ENCODE assay signal across 8 cellular contexts in the genomic region with DNA sequence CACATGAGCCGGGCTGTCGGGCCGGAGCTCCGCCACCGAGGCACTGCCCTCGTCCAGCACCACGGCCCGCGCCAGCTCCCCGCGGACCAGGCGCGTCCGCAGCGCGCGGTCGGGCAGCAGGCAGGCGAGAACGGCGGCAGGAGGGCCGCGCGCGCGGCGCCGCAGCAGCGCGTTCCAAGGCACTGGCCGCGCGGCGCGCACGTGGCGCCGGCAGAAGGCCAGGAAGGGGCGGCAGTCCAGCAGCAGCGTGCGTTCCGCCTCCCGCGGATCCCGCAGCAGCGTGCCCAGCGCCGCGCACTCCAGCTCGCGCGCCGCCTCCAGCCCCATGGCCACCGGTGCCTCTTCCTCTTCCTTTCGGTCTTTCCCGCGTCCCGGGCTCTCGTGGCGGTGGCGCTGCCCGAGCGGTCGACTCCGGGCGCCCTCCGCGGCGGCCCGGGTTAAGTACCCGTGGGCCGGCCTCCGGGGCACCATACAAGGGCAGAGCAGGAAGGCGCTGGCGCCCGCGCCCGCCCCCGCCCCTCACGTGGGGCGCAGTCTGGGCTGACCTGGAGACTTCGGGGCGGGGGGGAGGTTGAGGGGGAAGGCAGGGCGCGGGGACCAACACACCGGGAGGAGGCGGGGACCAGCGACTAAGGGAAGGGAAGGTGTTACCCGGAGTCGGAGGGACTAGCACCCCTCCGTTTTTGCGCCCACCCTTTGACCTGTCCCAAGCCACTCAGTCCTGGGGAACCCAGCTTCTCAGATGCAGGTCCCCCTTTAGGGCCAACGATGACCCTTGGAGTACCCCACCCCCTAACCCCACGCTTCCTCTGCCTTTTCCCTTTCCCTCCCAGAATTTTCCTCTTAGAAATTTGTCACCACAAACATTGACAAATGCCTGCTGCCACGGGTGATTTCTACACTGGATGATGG. TPM values are rescaled to one million over a fixed set of nuclear protein-coding genes. Genes with fewer than 3 reads are reported as not detected.
A peak's percentile ranks its signal among the peaks of the same experiment; 100 is the strongest.
DNase-seq lines count a peak whose midpoint lies in the region; ATAC-seq and TF ChIP-seq lines count a peak whose summit lies in the region.

A gene with protein sequence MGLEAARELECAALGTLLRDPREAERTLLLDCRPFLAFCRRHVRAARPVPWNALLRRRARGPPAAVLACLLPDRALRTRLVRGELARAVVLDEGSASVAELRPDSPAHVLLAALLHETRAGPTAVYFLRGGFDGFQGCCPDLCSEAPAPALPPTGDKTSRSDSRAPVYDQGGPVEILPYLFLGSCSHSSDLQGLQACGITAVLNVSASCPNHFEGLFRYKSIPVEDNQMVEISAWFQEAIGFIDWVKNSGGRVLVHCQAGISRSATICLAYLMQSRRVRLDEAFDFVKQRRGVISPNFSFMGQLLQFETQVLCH (minus strand): TSS at position 413 of the 912 bp plus-strand sequence. CDS start 86 bp downstream, at position 327.

- peak within 1 kb of the TSS; percentile 93 for H3K4me3 Mint-ChIP-seq in T-helper 17 cell

- peaks cover 4% of the 10 kb centered on the region for H3K9me3 ChIP-seq in T-helper 17 cell (ENCODE audit: control insufficient read depth, low read length, poor library complexity, severe bottlenecking)

- H3K4me1 Mint-ChIP-seq in T-helper 17 cell = peaks cover 48% of the 10 kb centered on the region

- H3K27me3 Mint-ChIP-seq in T-helper 17 cell = no peaks in the 10 kb centered on the region

- DNase-seq in EH (ENCODE audit: low read depth) (peak; percentile 68), T-helper 17 cell (peak; percentile 83 to 87 (median 84)), hippocampal formation (lab: John Stamatoyannopoulos, UW) (peak; percentile 28 to 49), sciatic nerve (ENCODE audit: low spot score) (peak; percentile 75), dedifferentiated amniotic fluid mesenchymal stem cell (ENCODE audit: extremely low spot score) (no peak)

- TF ChIP-seq RAD21 in Ishikawa (IDR thresholded peaks at IDR 0.05; ENCODE audit: low read depth) = no peak

- peak; percentile 47 for ATAC-seq in GM21529 (IDR thresholded peaks at IDR 0.05; ENCODE audit: unreplicated experiment)
- ATAC-seq in T-helper 17 cell = peak; percentile 53
- ATAC-seq in sciatic nerve = peak; percentile 84

- intact Hi-C loops in sciatic nerve (cut with DNase I) = no loop called here

- peak within 1 kb of the TSS; percentile 100 for H3K27ac Mint-ChIP-seq in T-helper 17 cell

- no peaks in the 10 kb centered on the region for H3K36me3 Mint-ChIP-seq in T-helper 17 cell (ENCODE audit: low read depth)

- no peak; the same call in 1 of the 2 replicates for TF ChIP-seq EP300 in Ishikawa (IDR thresholded peaks at IDR 0.05; ENCODE audit: borderline replicate concordance)

- H3K27ac ChIP-seq in angular gyrus (ENCODE audit: low read depth, low read length) = peak within 1 kb of the TSS; percentile 40

TF ChIP-seq in Ishikawa, 13 proteins besides CTCF, POLR2A, EP300 and RAD21:
- no peak for TF ChIP-seq FOXM1 (IDR thresholded peaks at IDR 0.05; ENCODE audit: borderline replicate concordance, low read depth)
- TF ChIP-seq TAF1 (IDR thresholded peaks at IDR 0.05; ENCODE audit: low read depth) = 0 out of 2 replicates have a peak, but pooled peaks have one; percentile 22
- TF ChIP-seq, protein P1, sequence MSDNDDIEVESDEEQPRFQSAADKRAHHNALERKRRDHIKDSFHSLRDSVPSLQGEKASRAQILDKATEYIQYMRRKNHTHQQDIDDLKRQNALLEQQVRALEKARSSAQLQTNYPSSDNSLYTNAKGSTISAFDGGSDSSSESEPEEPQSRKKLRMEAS (IDR thresholded peaks at IDR 0.05) = peak; percentile 98
- TF ChIP-seq NFIC (IDR thresholded peaks at IDR 0.05) = peak; percentile 76; the same call in 1 of the 2 replicates
- peak; percentile 63 for TF ChIP-seq TEAD4 (IDR thresholded peaks at IDR 0.05)
- TF ChIP-seq YY1 (IDR thresholded peaks at IDR 0.05; ENCODE audit: low read depth) = 0 out of 2 replicates have a peak, but pooled peaks have one; percentile 27
- no peak for TF ChIP-seq TCF12 (IDR thresholded peaks at IDR 0.05; ENCODE audit: low read depth)
- TF ChIP-seq, protein P2, sequence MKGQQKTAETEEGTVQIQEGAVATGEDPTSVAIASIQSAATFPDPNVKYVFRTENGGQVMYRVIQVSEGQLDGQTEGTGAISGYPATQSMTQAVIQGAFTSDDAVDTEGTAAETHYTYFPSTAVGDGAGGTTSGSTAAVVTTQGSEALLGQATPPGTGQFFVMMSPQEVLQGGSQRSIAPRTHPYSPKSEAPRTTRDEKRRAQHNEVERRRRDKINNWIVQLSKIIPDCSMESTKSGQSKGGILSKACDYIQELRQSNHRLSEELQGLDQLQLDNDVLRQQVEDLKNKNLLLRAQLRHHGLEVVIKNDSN (IDR thresholded peaks at IDR 0.05) = peak; percentile 84
- TF ChIP-seq CREB1 (IDR thresholded peaks at IDR 0.05; ENCODE audit: low read depth) = no peak
- peak; percentile 65 for TF ChIP-seq EGR1 (IDR thresholded peaks at IDR 0.05)

RNA-seq across cellular contexts. Expression of the gene that starts here (rescaled TPM):
- 100 to 1,000 TPM; 240 to 319 TPM for total RNA-seq in T-helper 17 cell
- 7.3 TPM for total RNA-seq in sciatic nerve

Comparison
In these comparisons a context has a peak if more than half of its experiments do, and no peak if none do; other contexts are left out.
1. RNA of the gene that starts here (total RNA-seq): 240 to 319 TPM in T-helper 17 cell; 7.3 TPM in sciatic nerve (single experiment); every median in the first group is over 10 times any median in the second.
2. Peak in every context shown above with its lines, with median percentiles within 50 percentile points of each other: ATAC-seq.